ENCODE assay signal across 9 cellular contexts in genomic region chr19:38361633-38362075, GRCh38. TPM values are rescaled to one million over a fixed set of nuclear protein-coding genes. Genes with fewer than 3 reads are reported as not detected.
A peak's percentile ranks its signal among the peaks of the same experiment; 100 is the strongest.
DNase-seq lines count a peak whose midpoint lies in the region; ATAC-seq and TF ChIP-seq lines count a peak whose summit lies in the region.
"Had no signal": no experiment of that assay in that cellular context is flagged by ENCODE, and none has a peak within 500 bp of the region (broad histone marks: within the 10 kb centered on the region; RNA-seq: fewer than 3 reads in every experiment).

No MANE protein-coding gene starts in this region.

- no peaks in the 10 kb centered on the region for H3K9me3 ChIP-seq in CD8-positive, alpha-beta T cell (ENCODE audit: low read length)
- no peaks in the 10 kb centered on the region for H3K9me3 ChIP-seq in H9 (ENCODE audit: control insufficient read depth, low read depth, low read length)

- no peaks in the 10 kb centered on the region for H3K79me1 ChIP-seq in H9 (ENCODE audit: insufficient read depth, low read depth, low read length, poor library complexity, severe bottlenecking)

- H4K5ac ChIP-seq in H9 (ENCODE audit: insufficient read length, low read depth, low read length): no peak overlapping the region

- CTCF ChIA-PET in CD8-positive, alpha-beta T cell (lab: Charles Lee): interaction anchor here (0.8 kb wide), 1 partner anchor 40 kb away, joined by 3 read pairs; no protein-coding TSS in a partner anchor

- no peaks in the 10 kb centered on the region for H4K20me1 ChIP-seq in H9 (ENCODE audit: control insufficient read depth, insufficient read depth, insufficient read length)

- no peaks in the 10 kb centered on the region for H3K36me3 ChIP-seq in CD8-positive, alpha-beta T cell (ENCODE audit: insufficient read depth, low read length)

- H3K27ac ChIP-seq in CD8-positive, alpha-beta T cell (ENCODE audit: low read depth, low read length): no peak overlapping the region
- no peak overlapping the region for H3K27ac ChIP-seq in H9 (ENCODE audit: insufficient read length, low read depth, low read length)
- H3K27ac ChIP-seq: KMS-11 had no signal

- H3K27me3 Mint-ChIP-seq in CD8-positive, alpha-beta T cell (ENCODE audit: low read depth): peaks cover 2% of the 10 kb centered on the region
- peaks cover 67% of the 10 kb centered on the region for H3K27me3 Mint-ChIP-seq in H9 (ENCODE audit: low read depth)

- peaks cover 6% of the 10 kb centered on the region for H3K23me2 ChIP-seq in H9 (ENCODE audit: insufficient read length, low read depth, low read length, poor library complexity, severe bottlenecking)

- H3K27me3 ChIP-seq in CD8-positive, alpha-beta T cell (ENCODE audit: insufficient read depth, low read length): no peaks in the 10 kb centered on the region
- peaks cover 14% of the 10 kb centered on the region; the same call in 1 of the 2 replicates for H3K27me3 ChIP-seq in H9 (ENCODE audit: insufficient read depth, low read length)

- no peaks in the 10 kb centered on the region for H3K36me3 Mint-ChIP-seq in CD8-positive, alpha-beta T cell
- peaks cover 0 to 4% (median 0%) of the 10 kb centered on the region in 3 experiments; a peak in 3 of 7 replicates for H3K36me3 Mint-ChIP-seq in H9 (ENCODE audit: insufficient read depth in 1 of 3, low read depth in 3 of 3)

- H2BK15ac ChIP-seq in H9 (ENCODE audit: low read depth, low read length): no peak overlapping the region

- no peak overlapping the region for H3K9ac ChIP-seq in H9 (ENCODE audit: extremely low read depth, insufficient read length, low read length)
- H3K9ac ChIP-seq: KMS-11 had no signal

- intact Hi-C loops in CD8-positive, alpha-beta T cell (cut with DNase I, micrococcal nuclease): loop anchor here (1.0 kb wide), 3 partner anchors 13 to 25 kb away; partner anchors contain the start of gene PSMD8 (in 1 of the 2)
- intact Hi-C loops in left colon (cut with DNase I, micrococcal nuclease): no loop called here

- H3K79me2 ChIP-seq in H9 (ENCODE audit: insufficient read depth, low read length): no peaks in the 10 kb centered on the region

- H3K14ac ChIP-seq in H9 (ENCODE audit: insufficient read depth, low read length): peak overlapping the region; percentile 13; the same call in 1 of the 2 replicates

- H3K4me1 ChIP-seq in CD8-positive, alpha-beta T cell (ENCODE audit: insufficient read depth, low read length): peaks cover 10% of the 10 kb centered on the region
- H3K4me1 ChIP-seq in H9 (ENCODE audit: insufficient read depth, low read length): no peaks in the 10 kb centered on the region

- no peak overlapping the region for H2BK5ac ChIP-seq in H9 (ENCODE audit: insufficient read length, low read length)

- no peak overlapping the region for H3K56ac ChIP-seq in H9 (ENCODE audit: insufficient read length, low read depth, low read length)

- no peak overlapping the region for H4K91ac ChIP-seq in H9 (ENCODE audit: insufficient read length, low read depth, low read length)

- peak overlapping the region; percentile 77 for H3K4me3 ChIP-seq in CD8-positive, alpha-beta T cell (ENCODE audit: low read depth, low read length)
- peak overlapping the region; percentile 62 for H3K4me3 ChIP-seq in choroid plexus epithelial cell (ENCODE audit: low read depth, low read length)

- peak overlapping the region; percentile 81 for H3K4me3 Mint-ChIP-seq in CD8-positive, alpha-beta T cell
- H3K4me3 Mint-ChIP-seq in H9: peak overlapping the region; percentile 83 to 92

- WGBS in H9 (ENCODE audit: extremely low coverage, insufficient read length, low lambda C conversion rate): no CpG with 5 or more reads among the region's 37 CpGs

- no peak overlapping the region for H2BK120ac ChIP-seq in H9 (ENCODE audit: low read depth, low read length, poor library complexity, severe bottlenecking)

- no peaks in the 10 kb centered on the region for H3K9me3 Mint-ChIP-seq in CD8-positive, alpha-beta T cell
- peaks cover 4 to 8% of the 10 kb centered on the region in 2 experiments; a peak in 2 of 5 replicates for H3K9me3 Mint-ChIP-seq in H9

- H4K8ac ChIP-seq in H9 (replicated peaks; ENCODE audit: insufficient read length, low read depth, low read length): no peak overlapping the region

- no peak overlapping the region for H3T11ph ChIP-seq in H9 (ENCODE audit: low read length)

- no peak overlapping the region for H3K4ac ChIP-seq in H9 (ENCODE audit: low read depth, low read length)

- ATAC-seq in CD8-positive, alpha-beta T cell: peak; percentile 73
- ATAC-seq in left colon (peak; percentile 83), GM21619 (IDR thresholded peaks at IDR 0.05; ENCODE audit: unreplicated experiment) (no peak)

- H3K4me2 ChIP-seq in H9 (ENCODE audit: insufficient read depth, insufficient read length, low read length): peak overlapping the region; percentile 69
- H3K4me2 ChIP-seq: KMS-11 had no signal

- no peak overlapping the region for H3K27ac Mint-ChIP-seq in CD8-positive, alpha-beta T cell
- peak overlapping the region in 1 of 3 experiments; percentile 85; a peak in 3 of 7 replicates for H3K27ac Mint-ChIP-seq in H9

- H3K23ac ChIP-seq in H9 (ENCODE audit: insufficient read length, low read depth, low read length): no peak overlapping the region

- H3K4me1 Mint-ChIP-seq in CD8-positive, alpha-beta T cell (ENCODE audit: low read depth): peaks cover 14% of the 10 kb centered on the region
- H3K4me1 Mint-ChIP-seq in H9: peaks cover 10 to 16% of the 10 kb centered on the region in 2 experiments

- H2AFZ ChIP-seq in H9 (ENCODE audit: low read length): no peak overlapping the region

- peak; percentile 16 for TF ChIP-seq CTCF in CD8-positive, alpha-beta T cell (IDR thresholded peaks at IDR 0.05)
- TF ChIP-seq CTCF in H9 (conservative IDR thresholded peaks at IDR 0.05): peak; percentile 31; the same call in 2 of the 3 replicates
- TF ChIP-seq CTCF in choroid plexus epithelial cell (conservative IDR thresholded peaks at IDR 0.05; ENCODE audit: low read depth, low read length): peak; percentile 19

- DNase-seq in CD8-positive, alpha-beta T cell: peak; percentile 17 to 67 (median 56)
- DNase-seq in H9: peak; percentile 98
- DNase-seq in NCI-H2227 treated with DMSO at 0.1 percent for 48 hours (lab: John Stamatoyannopoulos, UW): peak; percentile 100
- DNase-seq in activated CD4-positive, alpha-beta T cell treated with anti-CD3 and anti-CD28 coated beads for 24 hours (ENCODE audit: low read depth in 2 of 2): peak; percentile 49 to 73
- DNase-seq in choroid plexus epithelial cell (ENCODE audit: low read depth): peak; percentile 75
- DNase-seq in left colon: peak; percentile 78 to 83
- DNase-seq in stimulated activated CD4-positive, alpha-beta T cell treated with anti-CD3 and anti-CD28 coated beads, Interleukin-15, amount 100 ng/mL, for 48 hours (ENCODE audit: low read depth in 2 of 2): peak; percentile 60 to 74

- H2BK20ac ChIP-seq in H9 (ENCODE audit: low read depth, low read length, poor library complexity, severe bottlenecking): no peak overlapping the region

- H2BK12ac ChIP-seq in H9 (ENCODE audit: insufficient read length, low read depth, low read length): no peak overlapping the region

- H3K18ac ChIP-seq in H9 (ENCODE audit: insufficient read length, low read depth, low read length): no peak overlapping the region

- POLR2A ChIA-PET in CD8-positive, alpha-beta T cell (lab: Charles Lee): interaction anchor here (1.4 to 1.6 kb wide), 2 partner anchors 10 to 13 kb away, joined by 3 to 8 read pairs; partner anchors contain the start of gene PSMD8

- no peak overlapping the region for H2AK5ac ChIP-seq in H9 (ENCODE audit: insufficient read length, low read length)

RNA-seq across cellular contexts. Expression of gene PSMD8, which starts 12.7 kb away (rescaled TPM):
- 10 to 100 TPM; 71.5 to 75.1 TPM for total RNA-seq in CD8-positive, alpha-beta T cell
- total RNA-seq in H9 (2021) (185 and 189 TPM in 2 replicates), left colon (100 to 1,000 TPM; 129 to 136 TPM)

RNA-seq across cellular contexts. Expression of gene CATSPERG, which starts 26.0 kb away (rescaled TPM):
- total RNA-seq in CD8-positive, alpha-beta T cell: 10 to 100 TPM; 15.3 TPM
- total RNA-seq in H9 (2021) (3.0 and 3.7 TPM in 2 replicates), left colon (1 to 10 TPM; 6.7 to 8.5 TPM)

RNA-seq across cellular contexts. Expression of gene GGN, which starts 26.2 kb away (rescaled TPM):
- total RNA-seq in CD8-positive, alpha-beta T cell: under 1 TPM in 1 of 2 experiments, not detected in 1; 0.67 TPM
- total RNA-seq in H9 (2021) (1.5 and 2.4 TPM in 2 replicates), left colon (under 1 TPM in 1 of 2 donors, not detected in 1; 0.37 TPM)

RNA-seq across cellular contexts. Expression of gene SPRED3, which starts 26.8 kb away (rescaled TPM):
- under 1 TPM; 0.68 to 1.00 TPM for total RNA-seq in CD8-positive, alpha-beta T cell
- total RNA-seq in H9 (2021) (11.5 and 16.4 TPM in 2 replicates), left colon (1 to 10 TPM in 1 of 2 donors, under 1 TPM in 1; 0.28 to 1.6 TPM)

RNA-seq across cellular contexts. Expression of gene FAM98C, which starts 41.2 kb away (rescaled TPM):
- total RNA-seq in CD8-positive, alpha-beta T cell: 10 to 100 TPM; 28.2 to 29.3 TPM
- 15.0 and 16.4 TPM in 2 replicates for total RNA-seq in H9 (2021)
- 10 to 100 TPM; 33.2 to 37.4 TPM for total RNA-seq in left colon

Comparison
In these comparisons a context has a peak if more than half of its experiments do, and no peak if none do; other contexts are left out.
1. intact Hi-C loops: an anchor here in CD8-positive, alpha-beta T cell (1.0 kb wide); none called in left colon.